ENCODE assay signal across 22 cellular contexts in genomic region chr5:3828761-3829160, GRCh38.
"Had no signal": no experiment of that assay in that cellular context is flagged by ENCODE, and none has a peak within 500 bp of the region (broad histone marks: within the 10 kb centered on the region; RNA-seq: fewer than 3 reads in every experiment).

No MANE protein-coding gene starts in this region.

- H3K79me2 ChIP-seq: parathyroid adenoma had no signal

- H3K9ac ChIP-seq: parathyroid adenoma had no signal

- DNase-seq: activated CD4-positive, alpha-beta T cell treated with anti-CD3 and anti-CD28 coated beads for 4 hours; activated CD4-positive, alpha-beta T cell treated with anti-CD3 and anti-CD28 coated beads, Interleukin-2, amount 50 U/mL, for 48 hours; activated CD4-positive, CD25-positive, alpha-beta regulatory T cell; activated naive CD4-positive, alpha-beta T cell treated with Interleukin-2 at 50 U/mL for 16 hours; activated naive CD8-positive, alpha-beta T cell treated with anti-CD3 and anti-CD28 coated beads for 36 hours; activated T-cell treated with anti-CD3 and anti-CD28 coated beads, Interleukin-2, amount 50 U/mL, for 48 hours; esophagus squamous epithelium; head of caudate nucleus; hypothalamus; islet precursor cell; left cardiac atrium; nucleus accumbens; right cardiac atrium; stimulated activated CD4-positive, alpha-beta T cell treated with anti-CD3 and anti-CD28 coated beads, Interleukin-12 subunit alpha, Interleukin-12 subunit beta, amount 100 ng/mL, for 4 hours; stimulated activated CD4-positive, alpha-beta T cell treated with anti-CD3 and anti-CD28 coated beads, Interleukin-4, amount 100 ng/mL, for 4 hours; stimulated activated naive CD8-positive, alpha-beta T cell treated with anti-CD3 and anti-CD28 coated beads, Interleukin-15, Interleukin-2, amounts not matched to agents 100 U/mL and 50 U/mL, for 24 hours; thyroid gland had no signal

- H3K4me3 ChIP-seq: breast epithelium, coronary artery, esophagus squamous epithelium, gastroesophageal sphincter, thyroid gland had no signal

- ATAC-seq: gastroesophageal sphincter; left cardiac atrium; right cardiac atrium; stimulated activated naive CD8-positive, alpha-beta T cell treated with anti-CD3 and anti-CD28 coated beads, Interleukin-15, Interleukin-2, amounts not matched to agents 100 U/mL and 50 U/mL, for 24 hours had no signal

- H3K36me3 ChIP-seq: breast epithelium, esophagus squamous epithelium, gastroesophageal sphincter, thyroid gland had no signal

- H3K27ac ChIP-seq: breast epithelium, coronary artery, esophagus squamous epithelium, gastroesophageal sphincter, parathyroid adenoma, thyroid gland had no signal

- H3K27me3 ChIP-seq: breast epithelium, esophagus squamous epithelium, thyroid gland had no signal

- FAIRE-seq: TTC549 had no signal

- H2AFZ ChIP-seq: parathyroid adenoma had no signal

- H3K4me1 ChIP-seq: breast epithelium, esophagus squamous epithelium, gastroesophageal sphincter, parathyroid adenoma, thyroid gland had no signal

- H3K9me3 ChIP-seq: breast epithelium, esophagus squamous epithelium, gastroesophageal sphincter, thyroid gland had no signal
